In the genomic region with DNA sequence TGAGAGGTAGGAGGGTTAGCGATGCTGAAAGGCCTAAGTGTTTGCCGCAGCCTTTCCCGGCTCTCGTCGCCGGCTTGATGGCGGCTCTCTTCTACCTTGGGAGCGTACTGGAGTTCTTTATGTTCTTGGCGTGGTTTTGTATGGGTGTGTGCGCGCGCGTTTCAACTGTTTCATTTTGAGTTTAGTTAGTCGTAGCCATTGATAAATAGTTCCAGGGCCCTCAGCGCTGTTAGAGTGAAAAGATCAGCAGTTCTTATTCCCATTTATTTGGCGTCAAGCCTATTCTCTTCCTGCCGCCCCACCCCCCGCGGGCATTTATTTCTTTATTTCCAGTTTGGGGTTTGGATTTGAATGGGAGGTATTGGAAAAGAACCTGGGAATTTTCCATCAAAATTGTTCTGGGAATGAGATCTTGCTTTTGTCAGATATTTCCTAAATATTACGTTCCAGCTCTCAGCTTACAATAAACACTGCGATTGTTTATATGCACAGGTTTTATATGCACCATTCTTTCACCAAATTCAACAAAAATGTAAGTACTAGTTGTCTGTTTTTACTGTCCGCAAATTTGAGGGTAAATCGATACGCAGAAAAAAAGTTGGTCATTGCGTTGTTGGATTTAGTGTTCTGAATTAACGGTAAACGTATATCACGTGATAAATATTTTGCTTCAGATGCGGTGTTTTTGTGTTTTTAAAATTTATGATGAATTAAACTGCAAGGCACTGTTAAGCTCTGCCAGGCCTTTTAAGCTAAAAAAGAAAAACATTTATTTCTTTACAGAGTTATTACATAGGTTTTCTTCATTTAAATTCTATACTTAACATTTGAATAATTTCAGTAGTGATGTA, we compare ENCODE assay signal across 7 cellular contexts. TPM values are rescaled to one million over a fixed set of nuclear protein-coding genes. Genes with fewer than 3 reads are reported as not detected.
DNase-seq lines count a peak whose midpoint lies in the region; ATAC-seq and TF ChIP-seq lines count a peak whose summit lies in the region.

No MANE protein-coding gene starts in this region.

- H3K9me3 Mint-ChIP-seq in mesothelial cell of epicardium = peaks cover 2% of the 10 kb centered on the region
- H3K9me3 Mint-ChIP-seq in stimulated activated naive B cell treated with anti-CD40 and anti-IgM and Interleukin-4, amounts not matched to agents 10 μg/mL and 1 μg/mL and 100 μg/mL, for 72 hours = no peaks in the 10 kb centered on the region

- ATAC-seq in GM18502 (IDR thresholded peaks at IDR 0.05; ENCODE audit: poor library complexity, unreplicated experiment) = peak; percentile 7
- ATAC-seq in stimulated activated naive B cell treated with anti-CD40 and anti-IgM and Interleukin-4, amounts not matched to agents 10 μg/mL and 1 μg/mL and 100 μg/mL, for 72 hours (replicated peaks) = peak; percentile 4 to 15

- H3K4me1 ChIP-seq in duodenal mucosa (ENCODE audit: control insufficient read depth in 1 of 2, insufficient read depth in 2 of 2, low read length in 2 of 2) = peaks cover 24 to 31% of the 10 kb centered on the region in 2 donors

- H3K4me3 Mint-ChIP-seq in mesothelial cell of epicardium = peak overlapping the region; percentile 98
- H3K4me3 Mint-ChIP-seq in stimulated activated naive B cell treated with anti-CD40 and anti-IgM and Interleukin-4, amounts not matched to agents 10 μg/mL and 1 μg/mL and 100 μg/mL, for 72 hours = peak overlapping the region; percentile 95 to 97

- H3K27ac ChIP-seq in duodenal mucosa (ENCODE audit: low read depth, low read length) = peak overlapping the region; percentile 99

- DNase-seq in LNCaP clone FGC (ENCODE audit: low read depth) (no peak), mesothelial cell of epicardium (ENCODE audit: low spot score in 2 of 2, unreplicated experiment in 2 of 2) (no peak), retina (no peak)
- DNase-seq in activated CD4-positive, CD25-positive, alpha-beta regulatory T cell treated with anti-CD3 and anti-CD28 coated beads, Interleukin-2, amount 50 U/mL, for 16 hours (ENCODE audit: low read depth, low spot score) = peak; percentile 16
- DNase-seq in stimulated activated naive B cell treated with anti-CD40 and anti-IgM and Interleukin-4, amounts not matched to agents 10 μg/mL and 1 μg/mL and 100 μg/mL, for 72 hours = no peak

- H3K36me3 Mint-ChIP-seq in mesothelial cell of epicardium = peaks cover 1% of the 10 kb centered on the region
- H3K36me3 Mint-ChIP-seq in stimulated activated naive B cell treated with anti-CD40 and anti-IgM and Interleukin-4, amounts not matched to agents 10 μg/mL and 1 μg/mL and 100 μg/mL, for 72 hours = peaks cover 20 to 25% of the 10 kb centered on the region in 2 donors

- no peaks in the 10 kb centered on the region for H3K9me3 ChIP-seq in duodenal mucosa (ENCODE audit: control insufficient read depth in 1 of 2, low read length in 2 of 2)

- H3K27me3 ChIP-seq in duodenal mucosa (ENCODE audit: control insufficient read depth in 1 of 2, insufficient read depth in 2 of 2, low read length in 2 of 2) = no peaks in the 10 kb centered on the region

- no peaks in the 10 kb centered on the region for H3K27me3 Mint-ChIP-seq in mesothelial cell of epicardium (ENCODE audit: low read depth)
- no peaks in the 10 kb centered on the region for H3K27me3 Mint-ChIP-seq in stimulated activated naive B cell treated with anti-CD40 and anti-IgM and Interleukin-4, amounts not matched to agents 10 μg/mL and 1 μg/mL and 100 μg/mL, for 72 hours

- no peaks in the 10 kb centered on the region for H3K36me3 ChIP-seq in duodenal mucosa (ENCODE audit: control insufficient read depth in 1 of 2, insufficient read depth in 2 of 2, low read length in 2 of 2)

- H3K4me1 Mint-ChIP-seq in mesothelial cell of epicardium = peaks cover 14% of the 10 kb centered on the region
- H3K4me1 Mint-ChIP-seq in stimulated activated naive B cell treated with anti-CD40 and anti-IgM and Interleukin-4, amounts not matched to agents 10 μg/mL and 1 μg/mL and 100 μg/mL, for 72 hours = peaks cover 8 to 29% of the 10 kb centered on the region in 2 donors

- H3K9ac ChIP-seq in duodenal mucosa (ENCODE audit: low read depth in 1 of 2, low read length in 2 of 2) = peak overlapping the region; percentile 97 to 98

- no peak for TF ChIP-seq CTCF in LNCaP clone FGC (IDR thresholded peaks at IDR 0.05; ENCODE audit: control insufficient read depth, extremely low read depth, insufficient read depth)
- TF ChIP-seq CTCF in mesothelial cell of epicardium (IDR thresholded peaks at IDR 0.05; ENCODE audit: unreplicated experiment) = no peak

- H3K4me3 ChIP-seq in LNCaP clone FGC (ENCODE audit: low read depth, low read length) (peak overlapping the region; percentile 96), duodenal mucosa (ENCODE audit: low read depth in 1 of 2, low read length in 2 of 2) (peak overlapping the region; percentile 94 to 97)

- peak overlapping the region; percentile 100 for H3K27ac Mint-ChIP-seq in mesothelial cell of epicardium
- H3K27ac Mint-ChIP-seq in stimulated activated naive B cell treated with anti-CD40 and anti-IgM and Interleukin-4, amounts not matched to agents 10 μg/mL and 1 μg/mL and 100 μg/mL, for 72 hours = peak overlapping the region; percentile 99

RNA-seq across cellular contexts. Expression of a gene that starts 1.0 kb away (rescaled TPM):
- total RNA-seq in mesothelial cell of epicardium = 70.0 to 70.5 TPM (median 70.3 TPM) in 3 replicates
